ENCODE assay signal across 2 cellular contexts in the genomic region with DNA sequence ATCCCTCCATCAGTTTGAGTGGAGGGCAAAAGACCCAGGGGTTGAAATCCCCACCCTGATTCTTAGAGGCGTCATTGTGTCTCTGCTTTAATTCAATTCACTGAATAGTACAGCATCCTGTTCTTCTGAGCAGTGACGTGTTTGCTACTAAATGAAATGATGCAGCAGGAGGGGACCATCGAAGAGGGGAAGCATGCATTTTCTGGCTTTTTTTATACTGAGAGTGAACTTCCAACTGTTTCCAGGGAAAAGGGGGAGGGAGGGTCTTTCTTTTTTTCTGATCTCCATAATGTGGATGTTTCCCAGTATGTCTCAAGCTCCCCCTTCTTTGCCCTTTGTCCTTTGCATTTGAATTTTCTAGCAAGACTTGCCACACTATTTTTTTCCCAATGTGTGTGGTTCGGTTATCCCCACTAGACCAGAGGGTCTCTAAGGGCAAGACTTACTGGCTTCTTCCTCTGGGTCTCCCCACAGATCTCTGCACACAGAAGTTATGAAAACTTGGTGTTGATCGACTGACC.
TF ChIP-seq lines count a peak whose summit lies in the region.

No MANE protein-coding gene starts in this region.

TF ChIP-seq in SK-N-SH, 30 proteins besides CTCF, POLR2A, EP300 and RAD21 (continued from another document):
- TF ChIP-seq USF1 (IDR thresholded peaks at IDR 0.05; ENCODE audit: borderline replicate concordance, low read depth) (no peak), NFIC (IDR thresholded peaks at IDR 0.05; ENCODE audit: borderline replicate concordance) (no peak), NRF1 (IDR thresholded peaks at IDR 0.05; ENCODE audit: low read depth, low read length) (no peak), JUND (IDR thresholded peaks at IDR 0.05) (no peak), POLR2AphosphoS5 (IDR thresholded peaks at IDR 0.05; ENCODE audit: low read depth, low read length) (no peak), FOXJ3 (CRISPR knock-in tag; IDR thresholded peaks at IDR 0.05) (no peak), EZH2phosphoT487 (IDR thresholded peaks at IDR 0.05; ENCODE audit: borderline replicate concordance, low read depth) (no peak)
- TF ChIP-seq, protein P1, sequence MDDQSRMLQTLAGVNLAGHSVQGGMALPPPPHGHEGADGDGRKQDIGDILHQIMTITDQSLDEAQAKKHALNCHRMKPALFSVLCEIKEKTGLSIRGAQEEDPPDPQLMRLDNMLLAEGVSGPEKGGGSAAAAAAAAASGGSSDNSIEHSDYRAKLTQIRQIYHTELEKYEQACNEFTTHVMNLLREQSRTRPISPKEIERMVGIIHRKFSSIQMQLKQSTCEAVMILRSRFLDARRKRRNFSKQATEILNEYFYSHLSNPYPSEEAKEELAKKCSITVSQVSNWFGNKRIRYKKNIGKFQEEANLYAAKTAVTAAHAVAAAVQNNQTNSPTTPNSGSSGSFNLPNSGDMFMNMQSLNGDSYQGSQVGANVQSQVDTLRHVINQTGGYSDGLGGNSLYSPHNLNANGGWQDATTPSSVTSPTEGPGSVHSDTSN (IDR thresholded peaks at IDR 0.05): no peak
TF ChIP-seq in SK-N-SH: peak in this region for 0.

TF ChIP-seq in SK-N-SH treated with all-trans-retinoic acid at 6 μM for 48 hours, 23 proteins besides CTCF, POLR2A, EP300 and RAD21 (continued from another document):
- no peak for TF ChIP-seq TSHZ2 (CRISPR knock-in tag; IDR thresholded peaks at IDR 0.05)
- TF ChIP-seq OSR1 (CRISPR knock-in tag; IDR thresholded peaks at IDR 0.05): no peak
- no peak for TF ChIP-seq CREB5 (CRISPR knock-in tag; IDR thresholded peaks at IDR 0.05; ENCODE audit: low read depth)
- no peak for TF ChIP-seq TCF4 (CRISPR knock-in tag; IDR thresholded peaks at IDR 0.05; ENCODE audit: borderline replicate concordance)
- no peak for TF ChIP-seq ZNF8 (CRISPR knock-in tag; IDR thresholded peaks at IDR 0.05)
- TF ChIP-seq, protein P2, sequence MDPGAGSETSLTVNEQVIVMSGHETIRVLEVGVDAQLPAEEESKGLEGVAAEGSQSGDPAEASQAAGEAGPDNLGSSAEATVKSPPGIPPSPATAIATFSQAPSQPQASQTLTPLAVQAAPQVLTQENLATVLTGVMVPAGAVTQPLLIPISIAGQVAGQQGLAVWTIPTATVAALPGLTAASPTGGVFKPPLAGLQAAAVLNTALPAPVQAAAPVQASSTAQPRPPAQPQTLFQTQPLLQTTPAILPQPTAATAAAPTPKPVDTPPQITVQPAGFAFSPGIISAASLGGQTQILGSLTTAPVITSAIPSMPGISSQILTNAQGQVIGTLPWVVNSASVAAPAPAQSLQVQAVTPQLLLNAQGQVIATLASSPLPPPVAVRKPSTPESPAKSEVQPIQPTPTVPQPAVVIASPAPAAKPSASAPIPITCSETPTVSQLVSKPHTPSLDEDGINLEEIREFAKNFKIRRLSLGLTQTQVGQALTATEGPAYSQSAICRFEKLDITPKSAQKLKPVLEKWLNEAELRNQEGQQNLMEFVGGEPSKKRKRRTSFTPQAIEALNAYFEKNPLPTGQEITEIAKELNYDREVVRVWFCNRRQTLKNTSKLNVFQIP (CRISPR knock-in tag; IDR thresholded peaks at IDR 0.05; ENCODE audit: borderline replicate concordance, low read depth): no peak
- no peak for TF ChIP-seq ARNTL (CRISPR knock-in tag; IDR thresholded peaks at IDR 0.05; ENCODE audit: borderline replicate concordance, low read depth)
- TF ChIP-seq ZFP3 (CRISPR knock-in tag; IDR thresholded peaks at IDR 0.05): no peak
- no peak for TF ChIP-seq ZFP30 (CRISPR knock-in tag; IDR thresholded peaks at IDR 0.05)
